ENCODE assay signal across 23 cellular contexts in the genomic region with DNA sequence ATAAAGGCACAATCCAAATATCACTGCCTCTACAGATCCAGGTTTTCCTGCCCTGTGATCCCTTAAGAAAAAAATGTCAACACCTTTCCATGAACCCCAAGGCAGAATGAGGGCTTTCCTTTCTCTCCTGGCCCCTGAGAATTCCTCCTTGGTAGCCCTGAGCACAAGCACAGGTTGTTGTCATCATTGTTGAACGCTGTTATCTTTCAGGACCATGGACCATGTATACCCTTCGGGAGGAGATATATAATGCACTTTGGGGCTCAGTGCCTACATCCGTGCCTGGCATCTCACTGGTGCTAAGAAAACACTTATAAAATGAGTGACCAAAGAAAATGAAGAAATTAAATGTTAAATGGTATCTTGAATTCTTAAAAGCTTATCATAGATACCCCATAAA.
"Had no signal": no experiment of that assay in that cellular context is flagged by ENCODE, and none has a peak within 500 bp of the region (broad histone marks: within the 10 kb centered on the region; RNA-seq: fewer than 3 reads in every experiment).

No MANE protein-coding gene starts in this region.

- ATAC-seq: effector memory CD8-positive, alpha-beta T cell; foreskin keratinocyte; gastrocnemius medialis; gastroesophageal sphincter; heart left ventricle; heart right ventricle had no signal

- H3K9me3 ChIP-seq: colonic mucosa, esophagus squamous epithelium, gastrocnemius medialis, gastroesophageal sphincter, heart left ventricle, heart right ventricle had no signal

- H3K36me3 ChIP-seq: colonic mucosa, esophagus squamous epithelium, gastrocnemius medialis, gastroesophageal sphincter, heart left ventricle, heart right ventricle had no signal

- H3K27me3 ChIP-seq: colonic mucosa, esophagus squamous epithelium, gastrocnemius medialis, gastroesophageal sphincter, heart left ventricle had no signal

- H3K27ac ChIP-seq: colonic mucosa, coronary artery, dorsolateral prefrontal cortex, epithelial cell of prostate, esophagus squamous epithelium, foreskin keratinocyte, gastrocnemius medialis, gastroesophageal sphincter, heart left ventricle, heart right ventricle had no signal

- H3K4me3 Mint-ChIP-seq: dendritic cell treated with granulocyte-macrophage colony-stimulating factor and Interleukin-4, amounts not matched to agents 40 ng/mL and 50 ng/mL, for 4 days; effector memory CD8-positive, alpha-beta T cell; endodermal cell had no signal

- H3K4me1 ChIP-seq: colonic mucosa, esophagus squamous epithelium, foreskin keratinocyte, gastrocnemius medialis, gastroesophageal sphincter, heart right ventricle had no signal

- DNase-seq: colonic mucosa; cortex of kidney; dermis blood vessel endothelial cell; dorsolateral prefrontal cortex; effector CD4-positive, alpha-beta T cell; effector CD8-positive, alpha-beta T cell; effector memory CD4-positive, alpha-beta T cell; effector memory CD8-positive, alpha-beta T cell; endodermal cell; erythroblast; esophagus squamous epithelium; foreskin fibroblast; foreskin melanocyte; gastrocnemius medialis; glutamatergic neuron; head of caudate nucleus; heart left ventricle; heart right ventricle had no signal

- H3K9me3 Mint-ChIP-seq: dendritic cell treated with granulocyte-macrophage colony-stimulating factor and Interleukin-4, amounts not matched to agents 40 ng/mL and 50 ng/mL, for 4 days; effector memory CD8-positive, alpha-beta T cell had no signal

- H3K4me3 ChIP-seq: colonic mucosa, coronary artery, dorsolateral prefrontal cortex, esophagus squamous epithelium, gastrocnemius medialis, gastroesophageal sphincter, heart left ventricle, heart right ventricle had no signal

- H3K27ac Mint-ChIP-seq: dendritic cell treated with granulocyte-macrophage colony-stimulating factor and Interleukin-4, amounts not matched to agents 40 ng/mL and 50 ng/mL, for 4 days; effector memory CD8-positive, alpha-beta T cell; endodermal cell had no signal
